In genomic region chr10:122062831-122063674, GRCh38 we compare ENCODE assay signal across 8 cellular contexts.
DNase-seq lines count a peak whose midpoint lies in the region; TF ChIP-seq lines count a peak whose summit lies in the region.

No MANE protein-coding gene starts in this region.

- intact Hi-C loops in ascending aorta (cut with DNase I) = loop anchor here (2.0 kb wide), 2 partner anchors 36 to 50 kb away; no protein-coding TSS in a partner anchor

- in situ Hi-C loops in Caki2 (cut with HindIII; ENCODE audit: low pct_unique_long_range_greater_than_20kb, low sequenced_read_pairs) = no loop called here

- H3K4me3 ChIP-seq in ascending aorta (no peak overlapping the region), skeletal muscle satellite cell (ENCODE audit: low read length) (no peak overlapping the region)

- H3K36me3 ChIP-seq in ascending aorta (no peaks in the 10 kb centered on the region), skeletal muscle satellite cell (ENCODE audit: insufficient read depth, low read length) (no peaks in the 10 kb centered on the region)

- H3K4me2 ChIP-seq in skeletal muscle satellite cell (ENCODE audit: low read length) = peak overlapping the region; percentile 22

- peak; percentile 92 for DNase-seq in Caki2 (ENCODE audit: low read depth)
- peak; percentile 71 for DNase-seq in NCI-H2029 (lab: John Stamatoyannopoulos, UW)
- DNase-seq in ascending aorta (ENCODE audit: low spot score in 2 of 2) = peak; percentile 46 to 89
- DNase-seq in hepatic stellate cell (ENCODE audit: low spot score) = peak; percentile 82
- DNase-seq in GM19238 (ENCODE audit: insufficient read length, low spot score) = no peak
- no peak for DNase-seq in stimulated activated CD4-positive, alpha-beta T cell treated with anti-CD3 and anti-CD28 coated beads, Interleukin-12 subunit alpha, Interleukin-12 subunit beta, amount 100 ng/mL, for 4 hours
- DNase-seq in retina = no peak

- H3K9me3 ChIP-seq in ascending aorta = no peaks in the 10 kb centered on the region
- H3K9me3 ChIP-seq in skeletal muscle satellite cell (replicated peaks; ENCODE audit: low read length) = no peaks in the 10 kb centered on the region

- no peak for TF ChIP-seq CTCF in ascending aorta (IDR thresholded peaks at IDR 0.05)

- H3K9ac ChIP-seq in skeletal muscle satellite cell (ENCODE audit: low read depth, low read length) = peak overlapping the region; percentile 65

- no peaks in the 10 kb centered on the region for H3K27me3 ChIP-seq in ascending aorta
- no peaks in the 10 kb centered on the region for H3K27me3 ChIP-seq in skeletal muscle satellite cell (ENCODE audit: control insufficient read depth, insufficient read depth, low read length)

- H3K4me1 ChIP-seq in ascending aorta (peaks cover 3 to 12% of the 10 kb centered on the region in 2 donors), skeletal muscle satellite cell (ENCODE audit: control insufficient read depth, insufficient read depth, low read length) (peaks cover 11% of the 10 kb centered on the region)

- H3K27ac ChIP-seq in ascending aorta = peak overlapping the region; percentile 77 to 78

Comparison
In these comparisons a context has a peak if more than half of its experiments do, and no peak if none do; other contexts are left out.
1. DNase-seq: peak in Caki2 (single experiment), NCI-H2029 (single experiment), ascending aorta (2 of 2) and hepatic stellate cell (single experiment); none in GM19238 (single experiment), stimulated activated CD4-positive, alpha-beta T cell treated with anti-CD3 and anti-CD28 coated beads, Interleukin-12 subunit alpha, Interleukin-12 subunit beta, amount 100 ng/mL, for 4 hours (single experiment) and retina (single experiment).